In genomic region chr19:4567584-4568071, GRCh38 we compare ENCODE assay signal across 9 cellular contexts. TPM values are rescaled to one million over a fixed set of nuclear protein-coding genes. Genes with fewer than 3 reads are reported as not detected.
DNase-seq lines count a peak whose midpoint lies in the region; ATAC-seq lines count a peak whose summit lies in the region.
"Had no signal": no experiment of that assay in that cellular context is flagged by ENCODE, and none has a peak within 500 bp of the region (broad histone marks: within the 10 kb centered on the region; RNA-seq: fewer than 3 reads in every experiment).

No MANE protein-coding gene starts in this region.

- peak in 2 of 3 experiments; percentile 35 to 55 for DNase-seq in NCI-H1417 (lab: John Stamatoyannopoulos, UW)
- DNase-seq in NCI-H1417 treated with DMSO at 0.1 percent for 48 hours (lab: John Stamatoyannopoulos, UW), result no peak
- peak; percentile 77 to 81 for DNase-seq in SJCRH30
- peak; percentile 83 for DNase-seq in activated naive CD4-positive, alpha-beta T cell treated with anti-CD3 and anti-CD28 coated beads for 36 hours
- peak; percentile 74 for DNase-seq in left ventricle myocardium superior
- DNase-seq in stimulated activated CD4-positive, alpha-beta T cell treated with anti-CD3 and anti-CD28 coated beads, Interleukin-15, amount 100 ng/mL, for 1 hour (ENCODE audit: low read depth in 1 of 2, low spot score in 1 of 2), result peak; percentile 22 to 46

- no peaks in the 10 kb centered on the region for H3K4me1 Mint-ChIP-seq in activated naive CD4-positive, alpha-beta T cell treated with anti-CD3 and anti-CD28 coated beads for 36 hours (ENCODE audit: low read depth)

- peaks cover 25% of the 10 kb centered on the region for H3K4me1 ChIP-seq in SJCRH30

- peaks cover 5% of the 10 kb centered on the region for H3K27me3 Mint-ChIP-seq in activated naive CD4-positive, alpha-beta T cell treated with anti-CD3 and anti-CD28 coated beads for 36 hours (ENCODE audit: low read depth)

- H3K27ac Mint-ChIP-seq in activated naive CD4-positive, alpha-beta T cell treated with anti-CD3 and anti-CD28 coated beads for 36 hours, result no peak overlapping the region

- H3K36me3 ChIP-seq in SJCRH30, result peaks cover 6% of the 10 kb centered on the region; the same call in 1 of the 2 replicates
- H3K36me3 ChIP-seq: BLaER1 treated with 17β-estradiol and CSF1 and Interleukin-3, amounts not matched to agents 10 nM and 100 nM had no signal

- H3K27ac ChIP-seq in SJCRH30, result peak overlapping the region; percentile 28; the same call in 1 of the 2 replicates

- H3K4me3 Mint-ChIP-seq in activated naive CD4-positive, alpha-beta T cell treated with anti-CD3 and anti-CD28 coated beads for 36 hours, result no peak overlapping the region

- H3K4me3 ChIP-seq in SJCRH30, result no peak overlapping the region
- H3K4me3 ChIP-seq: BLaER1 treated with 17β-estradiol and CSF1 and Interleukin-3, amounts not matched to agents 10 nM and 100 nM had no signal

- intact Hi-C loops in activated naive CD4-positive, alpha-beta T cell treated with anti-CD3 and anti-CD28 coated beads for 36 hours (cut with micrococcal nuclease), result loop anchor here (1.0 kb wide), 1 partner anchor 69 kb away; no protein-coding TSS in a partner anchor
- intact Hi-C loops in left ventricle myocardium superior (cut with micrococcal nuclease), result no loop called here

- ATAC-seq in left ventricle myocardium superior, result peak; percentile 71
- no peak for ATAC-seq in HG03432 (IDR thresholded peaks at IDR 0.05; ENCODE audit: unreplicated experiment)
- ATAC-seq in HG03354 (IDR thresholded peaks at IDR 0.05; ENCODE audit: poor library complexity, severe bottlenecking, unreplicated experiment), result no peak

- no peaks in the 10 kb centered on the region for H3K9me3 ChIP-seq in SJCRH30 (replicated peaks)
- H3K9me3 ChIP-seq: BLaER1 treated with 17β-estradiol and CSF1 and Interleukin-3, amounts not matched to agents 10 nM and 100 nM had no signal

- CTCF ChIA-PET in activated naive CD4-positive, alpha-beta T cell treated with anti-CD3 and anti-CD28 coated beads for 36 hours (lab: Charles Lee), result interaction anchor here (0.6 to 7.0 kb wide), 7 partner anchors 9 to 185 kb away, joined by 3 to 70 read pairs (median 4); no protein-coding TSS in a partner anchor

- no peaks in the 10 kb centered on the region for H3K27me3 ChIP-seq in SJCRH30
- H3K27me3 ChIP-seq: BLaER1 treated with 17β-estradiol and CSF1 and Interleukin-3, amounts not matched to agents 10 nM and 100 nM had no signal

- no peaks in the 10 kb centered on the region for H3K36me3 Mint-ChIP-seq in activated naive CD4-positive, alpha-beta T cell treated with anti-CD3 and anti-CD28 coated beads for 36 hours (ENCODE audit: low read depth)

- no peaks in the 10 kb centered on the region for H3K9me3 Mint-ChIP-seq in activated naive CD4-positive, alpha-beta T cell treated with anti-CD3 and anti-CD28 coated beads for 36 hours

RNA-seq across cellular contexts. Expression of gene SEMA6B, which starts 8.1 kb away (rescaled TPM):
- total RNA-seq in SJCRH30 (2014; rRNA removed; shearing (Covaris generic)), result 108 and 116 TPM in 2 replicates
- total RNA-seq in activated naive CD4-positive, alpha-beta T cell treated with anti-CD3 and anti-CD28 coated beads for 36 hours, result under 1 TPM in 1 of 2 experiments, not detected in 1; 0.17 TPM
- total RNA-seq in left ventricle myocardium superior, result 15.7 TPM

RNA-seq across cellular contexts. Expression of gene LRG1, which starts 27.8 kb away (rescaled TPM):
- total RNA-seq in SJCRH30 (2014; rRNA removed; shearing (Covaris generic)), result 0.15 and 0.38 TPM in 2 replicates
- 1 to 10 TPM; 1.3 to 1.5 TPM for total RNA-seq in activated naive CD4-positive, alpha-beta T cell treated with anti-CD3 and anti-CD28 coated beads for 36 hours
- total RNA-seq in left ventricle myocardium superior, result 0.30 TPM

RNA-seq across cellular contexts. Expression of gene PLIN5, which starts 32.6 kb away (rescaled TPM):
- 0.38 and 1.1 TPM in 2 replicates for total RNA-seq in SJCRH30 (2014; rRNA removed; shearing (Covaris generic))
- total RNA-seq in activated naive CD4-positive, alpha-beta T cell treated with anti-CD3 and anti-CD28 coated beads for 36 hours, result under 1 TPM; 0.07 to 0.25 TPM
- 44.2 TPM for total RNA-seq in left ventricle myocardium superior

RNA-seq across cellular contexts. Expression of gene PLIN4, which starts 49.3 kb away (rescaled TPM):
- total RNA-seq in SJCRH30 (2014; rRNA removed; shearing (Covaris generic)), result 0.16 and 0.18 TPM in 2 replicates
- not detected for total RNA-seq in activated naive CD4-positive, alpha-beta T cell treated with anti-CD3 and anti-CD28 coated beads for 36 hours
- total RNA-seq in left ventricle myocardium superior, result 235 TPM

Comparison
In these comparisons a context has a peak if more than half of its experiments do, and no peak if none do; other contexts are left out.
1. RNA of gene SEMA6B, which starts 8.1 kb away (total RNA-seq): 108 to 116 TPM in SJCRH30 and 15.7 TPM in left ventricle myocardium superior (single experiment); 0.17 TPM in activated naive CD4-positive, alpha-beta T cell treated with anti-CD3 and anti-CD28 coated beads for 36 hours; every median in the first group is over 10 times any median in the second.
2. RNA of gene PLIN5, which starts 32.6 kb away (total RNA-seq): 44.2 TPM in left ventricle myocardium superior (single experiment); 0.38 to 1.1 TPM in SJCRH30 and 0.07 to 0.25 TPM in activated naive CD4-positive, alpha-beta T cell treated with anti-CD3 and anti-CD28 coated beads for 36 hours; every median in the first group is over 10 times any median in the second.